Comparison of ENCODE assay signal across 1 cellular context in the genomic region with DNA sequence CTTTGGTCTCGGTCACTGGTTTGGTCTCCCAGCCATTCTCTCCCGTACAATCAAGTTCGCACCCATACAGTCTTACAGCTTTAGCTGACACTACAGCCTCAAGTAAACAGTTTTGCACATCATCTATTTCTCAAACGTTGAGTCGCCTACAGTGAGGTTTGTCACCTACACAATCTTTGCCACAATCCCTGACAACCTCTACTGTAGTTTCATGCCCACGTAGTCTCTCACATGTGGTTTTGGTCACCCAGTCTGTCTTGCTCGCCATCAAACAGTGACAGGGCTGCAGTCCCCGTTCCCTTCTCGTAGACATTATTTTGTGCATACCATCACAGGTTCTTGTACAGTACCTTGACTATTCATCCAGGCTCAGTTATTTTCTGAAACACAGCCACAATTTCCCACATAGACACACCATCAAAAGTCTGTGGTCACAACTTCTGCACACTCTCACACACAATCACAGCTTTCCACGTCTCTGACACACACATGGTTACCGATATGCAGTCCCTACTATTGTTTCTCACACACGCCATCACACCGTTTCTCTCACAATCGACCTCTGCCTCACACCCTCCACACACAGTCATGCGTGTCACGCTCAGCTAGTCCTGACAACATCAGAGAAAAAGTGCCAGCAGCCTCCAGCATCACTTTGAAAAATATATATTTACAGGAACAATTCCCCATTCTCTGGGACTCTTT.
TF ChIP-seq lines count a peak whose summit lies in the region.

No MANE protein-coding gene starts in this region.

TF ChIP-seq in GM12878, 131 proteins besides CTCF, POLR2A, EP300 and RAD21:
- no peak for TF ChIP-seq BRCA1 (IDR thresholded peaks at IDR 0.05; ENCODE audit: low read depth, low read length)
- TF ChIP-seq, protein P1, sequence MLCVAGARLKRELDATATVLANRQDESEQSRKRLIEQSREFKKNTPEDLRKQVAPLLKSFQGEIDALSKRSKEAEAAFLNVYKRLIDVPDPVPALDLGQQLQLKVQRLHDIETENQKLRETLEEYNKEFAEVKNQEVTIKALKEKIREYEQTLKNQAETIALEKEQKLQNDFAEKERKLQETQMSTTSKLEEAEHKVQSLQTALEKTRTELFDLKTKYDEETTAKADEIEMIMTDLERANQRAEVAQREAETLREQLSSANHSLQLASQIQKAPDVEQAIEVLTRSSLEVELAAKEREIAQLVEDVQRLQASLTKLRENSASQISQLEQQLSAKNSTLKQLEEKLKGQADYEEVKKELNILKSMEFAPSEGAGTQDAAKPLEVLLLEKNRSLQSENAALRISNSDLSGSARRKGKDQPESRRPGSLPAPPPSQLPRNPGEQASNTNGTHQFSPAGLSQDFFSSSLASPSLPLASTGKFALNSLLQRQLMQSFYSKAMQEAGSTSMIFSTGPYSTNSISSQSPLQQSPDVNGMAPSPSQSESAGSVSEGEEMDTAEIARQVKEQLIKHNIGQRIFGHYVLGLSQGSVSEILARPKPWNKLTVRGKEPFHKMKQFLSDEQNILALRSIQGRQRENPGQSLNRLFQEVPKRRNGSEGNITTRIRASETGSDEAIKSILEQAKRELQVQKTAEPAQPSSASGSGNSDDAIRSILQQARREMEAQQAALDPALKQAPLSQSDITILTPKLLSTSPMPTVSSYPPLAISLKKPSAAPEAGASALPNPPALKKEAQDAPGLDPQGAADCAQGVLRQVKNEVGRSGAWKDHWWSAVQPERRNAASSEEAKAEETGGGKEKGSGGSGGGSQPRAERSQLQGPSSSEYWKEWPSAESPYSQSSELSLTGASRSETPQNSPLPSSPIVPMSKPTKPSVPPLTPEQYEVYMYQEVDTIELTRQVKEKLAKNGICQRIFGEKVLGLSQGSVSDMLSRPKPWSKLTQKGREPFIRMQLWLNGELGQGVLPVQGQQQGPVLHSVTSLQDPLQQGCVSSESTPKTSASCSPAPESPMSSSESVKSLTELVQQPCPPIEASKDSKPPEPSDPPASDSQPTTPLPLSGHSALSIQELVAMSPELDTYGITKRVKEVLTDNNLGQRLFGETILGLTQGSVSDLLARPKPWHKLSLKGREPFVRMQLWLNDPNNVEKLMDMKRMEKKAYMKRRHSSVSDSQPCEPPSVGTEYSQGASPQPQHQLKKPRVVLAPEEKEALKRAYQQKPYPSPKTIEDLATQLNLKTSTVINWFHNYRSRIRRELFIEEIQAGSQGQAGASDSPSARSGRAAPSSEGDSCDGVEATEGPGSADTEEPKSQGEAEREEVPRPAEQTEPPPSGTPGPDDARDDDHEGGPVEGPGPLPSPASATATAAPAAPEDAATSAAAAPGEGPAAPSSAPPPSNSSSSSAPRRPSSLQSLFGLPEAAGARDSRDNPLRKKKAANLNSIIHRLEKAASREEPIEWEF (IDR thresholded peaks at IDR 0.05; ENCODE audit: insufficient replicate concordance, low read depth, low read length): peak; percentile 19
- peak; percentile 11 to 31; a peak in 1 of 4 replicates for TF ChIP-seq IKZF2 (IDR thresholded peaks at IDR 0.05)
- TF ChIP-seq, protein P2, sequence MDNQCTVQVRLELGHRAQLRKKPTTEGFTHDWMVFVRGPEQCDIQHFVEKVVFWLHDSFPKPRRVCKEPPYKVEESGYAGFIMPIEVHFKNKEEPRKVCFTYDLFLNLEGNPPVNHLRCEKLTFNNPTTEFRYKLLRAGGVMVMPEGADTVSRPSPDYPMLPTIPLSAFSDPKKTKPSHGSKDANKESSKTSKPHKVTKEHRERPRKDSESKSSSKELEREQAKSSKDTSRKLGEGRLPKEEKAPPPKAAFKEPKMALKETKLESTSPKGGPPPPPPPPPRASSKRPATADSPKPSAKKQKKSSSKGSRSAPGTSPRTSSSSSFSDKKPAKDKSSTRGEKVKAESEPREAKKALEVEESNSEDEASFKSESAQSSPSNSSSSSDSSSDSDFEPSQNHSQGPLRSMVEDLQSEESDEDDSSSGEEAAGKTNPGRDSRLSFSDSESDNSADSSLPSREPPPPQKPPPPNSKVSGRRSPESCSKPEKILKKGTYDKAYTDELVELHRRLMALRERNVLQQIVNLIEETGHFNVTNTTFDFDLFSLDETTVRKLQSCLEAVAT (IDR thresholded peaks at IDR 0.05): peak; percentile 83
- TF ChIP-seq SIX5 (IDR thresholded peaks at IDR 0.05; ENCODE audit: low read depth, low read length, severe bottlenecking): no peak
- peak; percentile 60; the same call in 1 of the 2 replicates for TF ChIP-seq MTA2 (IDR thresholded peaks at IDR 0.05; ENCODE audit: low read depth)
- TF ChIP-seq BACH1 (IDR thresholded peaks at IDR 0.05; ENCODE audit: borderline replicate concordance): peak; percentile 21; the same call in 1 of the 2 replicates
- TF ChIP-seq, protein P3, sequence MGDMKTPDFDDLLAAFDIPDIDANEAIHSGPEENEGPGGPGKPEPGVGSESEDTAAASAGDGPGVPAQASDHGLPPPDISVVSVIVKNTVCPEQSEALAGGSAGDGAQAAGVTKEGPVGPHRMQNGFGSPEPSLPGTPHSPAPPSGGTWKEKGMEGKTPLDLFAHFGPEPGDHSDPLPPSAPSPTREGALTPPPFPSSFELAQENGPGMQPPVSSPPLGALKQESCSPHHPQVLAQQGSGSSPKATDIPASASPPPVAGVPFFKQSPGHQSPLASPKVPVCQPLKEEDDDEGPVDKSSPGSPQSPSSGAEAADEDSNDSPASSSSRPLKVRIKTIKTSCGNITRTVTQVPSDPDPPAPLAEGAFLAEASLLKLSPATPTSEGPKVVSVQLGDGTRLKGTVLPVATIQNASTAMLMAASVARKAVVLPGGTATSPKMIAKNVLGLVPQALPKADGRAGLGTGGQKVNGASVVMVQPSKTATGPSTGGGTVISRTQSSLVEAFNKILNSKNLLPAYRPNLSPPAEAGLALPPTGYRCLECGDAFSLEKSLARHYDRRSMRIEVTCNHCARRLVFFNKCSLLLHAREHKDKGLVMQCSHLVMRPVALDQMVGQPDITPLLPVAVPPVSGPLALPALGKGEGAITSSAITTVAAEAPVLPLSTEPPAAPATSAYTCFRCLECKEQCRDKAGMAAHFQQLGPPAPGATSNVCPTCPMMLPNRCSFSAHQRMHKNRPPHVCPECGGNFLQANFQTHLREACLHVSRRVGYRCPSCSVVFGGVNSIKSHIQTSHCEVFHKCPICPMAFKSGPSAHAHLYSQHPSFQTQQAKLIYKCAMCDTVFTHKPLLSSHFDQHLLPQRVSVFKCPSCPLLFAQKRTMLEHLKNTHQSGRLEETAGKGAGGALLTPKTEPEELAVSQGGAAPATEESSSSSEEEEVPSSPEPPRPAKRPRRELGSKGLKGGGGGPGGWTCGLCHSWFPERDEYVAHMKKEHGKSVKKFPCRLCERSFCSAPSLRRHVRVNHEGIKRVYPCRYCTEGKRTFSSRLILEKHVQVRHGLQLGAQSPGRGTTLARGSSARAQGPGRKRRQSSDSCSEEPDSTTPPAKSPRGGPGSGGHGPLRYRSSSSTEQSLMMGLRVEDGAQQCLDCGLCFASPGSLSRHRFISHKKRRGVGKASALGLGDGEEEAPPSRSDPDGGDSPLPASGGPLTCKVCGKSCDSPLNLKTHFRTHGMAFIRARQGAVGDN (IDR thresholded peaks at IDR 0.05): peak; percentile 70; the same call in 1 of the 2 replicates
- peak; percentile 18 for TF ChIP-seq MEF2B (IDR thresholded peaks at IDR 0.05; ENCODE audit: partially characterized antibody, poor library complexity, severe bottlenecking)
- 0 out of 2 replicates have a peak, but pooled peaks have one; percentile 13 for TF ChIP-seq BMI1 (IDR thresholded peaks at IDR 0.05; ENCODE audit: borderline replicate concordance)
- TF ChIP-seq, protein P4, sequence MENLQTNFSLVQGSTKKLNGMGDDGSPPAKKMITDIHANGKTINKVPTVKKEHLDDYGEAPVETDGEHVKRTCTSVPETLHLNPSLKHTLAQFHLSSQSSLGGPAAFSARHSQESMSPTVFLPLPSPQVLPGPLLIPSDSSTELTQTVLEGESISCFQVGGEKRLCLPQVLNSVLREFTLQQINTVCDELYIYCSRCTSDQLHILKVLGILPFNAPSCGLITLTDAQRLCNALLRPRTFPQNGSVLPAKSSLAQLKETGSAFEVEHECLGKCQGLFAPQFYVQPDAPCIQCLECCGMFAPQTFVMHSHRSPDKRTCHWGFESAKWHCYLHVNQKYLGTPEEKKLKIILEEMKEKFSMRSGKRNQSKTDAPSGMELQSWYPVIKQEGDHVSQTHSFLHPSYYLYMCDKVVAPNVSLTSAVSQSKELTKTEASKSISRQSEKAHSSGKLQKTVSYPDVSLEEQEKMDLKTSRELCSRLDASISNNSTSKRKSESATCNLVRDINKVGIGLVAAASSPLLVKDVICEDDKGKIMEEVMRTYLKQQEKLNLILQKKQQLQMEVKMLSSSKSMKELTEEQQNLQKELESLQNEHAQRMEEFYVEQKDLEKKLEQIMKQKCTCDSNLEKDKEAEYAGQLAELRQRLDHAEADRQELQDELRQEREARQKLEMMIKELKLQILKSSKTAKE (IDR thresholded peaks at IDR 0.05; ENCODE audit: low read depth, poor library complexity, severe bottlenecking): peak; percentile 70
- TF ChIP-seq, protein P5, sequence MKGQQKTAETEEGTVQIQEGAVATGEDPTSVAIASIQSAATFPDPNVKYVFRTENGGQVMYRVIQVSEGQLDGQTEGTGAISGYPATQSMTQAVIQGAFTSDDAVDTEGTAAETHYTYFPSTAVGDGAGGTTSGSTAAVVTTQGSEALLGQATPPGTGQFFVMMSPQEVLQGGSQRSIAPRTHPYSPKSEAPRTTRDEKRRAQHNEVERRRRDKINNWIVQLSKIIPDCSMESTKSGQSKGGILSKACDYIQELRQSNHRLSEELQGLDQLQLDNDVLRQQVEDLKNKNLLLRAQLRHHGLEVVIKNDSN (IDR thresholded peaks at IDR 0.05; ENCODE audit: borderline replicate concordance, extremely low read length, insufficient read depth, low read depth, low read length): no peak
- peak; percentile 68 for TF ChIP-seq RUNX3 (IDR thresholded peaks at IDR 0.05; ENCODE audit: low read length)
- peak; percentile 41; the same call in 1 of the 2 replicates for TF ChIP-seq ATF7 (IDR thresholded peaks at IDR 0.05; ENCODE audit: low read depth)
- TF ChIP-seq EZH2 (IDR thresholded peaks at IDR 0.05; ENCODE audit: borderline replicate concordance, control insufficient read depth, low read depth, low read length): no peak
- no peak for TF ChIP-seq SRF (IDR thresholded peaks at IDR 0.05; ENCODE audit: low read depth in 2 of 2, low read length in 2 of 2)
- TF ChIP-seq, protein P6, sequence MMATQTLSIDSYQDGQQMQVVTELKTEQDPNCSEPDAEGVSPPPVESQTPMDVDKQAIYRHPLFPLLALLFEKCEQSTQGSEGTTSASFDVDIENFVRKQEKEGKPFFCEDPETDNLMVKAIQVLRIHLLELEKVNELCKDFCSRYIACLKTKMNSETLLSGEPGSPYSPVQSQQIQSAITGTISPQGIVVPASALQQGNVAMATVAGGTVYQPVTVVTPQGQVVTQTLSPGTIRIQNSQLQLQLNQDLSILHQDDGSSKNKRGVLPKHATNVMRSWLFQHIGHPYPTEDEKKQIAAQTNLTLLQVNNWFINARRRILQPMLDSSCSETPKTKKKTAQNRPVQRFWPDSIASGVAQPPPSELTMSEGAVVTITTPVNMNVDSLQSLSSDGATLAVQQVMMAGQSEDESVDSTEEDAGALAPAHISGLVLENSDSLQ (IDR thresholded peaks at IDR 0.05): peak; percentile 55; the same call in 1 of the 2 replicates
- TF ChIP-seq DPF2 (IDR thresholded peaks at IDR 0.05): 0 out of 2 replicates have a peak, but pooled peaks have one; percentile 24
- TF ChIP-seq BHLHE40 (IDR thresholded peaks at IDR 0.05; ENCODE audit: borderline replicate concordance in 1 of 2, low read depth in 2 of 2, low read length in 1 of 2): peak in 1 of 2 experiments; percentile 60; a peak in 1 of 4 replicates
